ENCODE assay signal across 11 cellular contexts in genomic region chrX:140274761-140275525, GRCh38.
DNase-seq lines count a peak whose midpoint lies in the region; ATAC-seq, FAIRE-seq and TF ChIP-seq lines count a peak whose summit lies in the region.
"Had no signal": no experiment of that assay in that cellular context is flagged by ENCODE, and none has a peak within 500 bp of the region (broad histone marks: within the 10 kb centered on the region; RNA-seq: fewer than 3 reads in every experiment).

No MANE protein-coding gene starts in this region.

- no peak for TF ChIP-seq POLR2A in H54 (IDR thresholded peaks at IDR 0.05; ENCODE audit: low read depth, low read length)

- H3K36me3 ChIP-seq in SJSA1: no peaks in the 10 kb centered on the region

- no peaks in the 10 kb centered on the region for H3K27me3 ChIP-seq in SJSA1 (replicated peaks)
- H3K27me3 ChIP-seq: testis had no signal

- no peaks in the 10 kb centered on the region for H3K9me3 ChIP-seq in SJSA1 (replicated peaks)
- H3K9me3 ChIP-seq: testis had no signal

- H3K4me1 ChIP-seq in SJSA1 (replicated peaks): peaks cover 17% of the 10 kb centered on the region
- H3K4me1 ChIP-seq: testis had no signal

- DNase-seq in H54 (ENCODE audit: insufficient read length, low spot score) (peak; percentile 5), SJSA1 (ENCODE audit: low read depth in 1 of 2, low spot score in 2 of 2) (peak; percentile 48 to 52), fibroblast of pulmonary artery (ENCODE audit: low read depth) (peak; percentile 52), renal cortical epithelial cell (ENCODE audit: low read depth) (peak; percentile 79)
- DNase-seq in activated CD4-positive, alpha-beta T cell treated with anti-CD3 and anti-CD28 coated beads for 1 hour: no peak
- DNase-seq: activated CD8-positive, alpha-beta memory T cell treated with anti-CD3 and anti-CD28 coated beads, Interleukin-2, amount 50 U/mL, for 48 hours; effector CD4-positive, alpha-beta T cell; testis had no signal

- TF ChIP-seq CTCF in fibroblast of pulmonary artery (IDR thresholded peaks at IDR 0.05; ENCODE audit: low read length, missing control alignments): no peak

- no peak for FAIRE-seq in H54 (lab: Jason Lieb, UNC)

- peak overlapping the region; percentile 85 for H3K27ac ChIP-seq in SJSA1
- H3K27ac ChIP-seq: testis had no signal

- no peak overlapping the region for H3K4me3 ChIP-seq in SJSA1
- no peak overlapping the region for H3K4me3 ChIP-seq in fibroblast of pulmonary artery (replicated peaks; ENCODE audit: low read depth, low read length)
- H3K4me3 ChIP-seq: testis had no signal

- no peak for ATAC-seq in GM18870 (IDR thresholded peaks at IDR 0.05; ENCODE audit: unreplicated experiment)
- ATAC-seq in HG03280 (IDR thresholded peaks at IDR 0.05; ENCODE audit: unreplicated experiment): no peak
- no peak for ATAC-seq in HG03457 (IDR thresholded peaks at IDR 0.05; ENCODE audit: unreplicated experiment)
